Comparison of ENCODE assay signal across 17 cellular contexts in the genomic region with DNA sequence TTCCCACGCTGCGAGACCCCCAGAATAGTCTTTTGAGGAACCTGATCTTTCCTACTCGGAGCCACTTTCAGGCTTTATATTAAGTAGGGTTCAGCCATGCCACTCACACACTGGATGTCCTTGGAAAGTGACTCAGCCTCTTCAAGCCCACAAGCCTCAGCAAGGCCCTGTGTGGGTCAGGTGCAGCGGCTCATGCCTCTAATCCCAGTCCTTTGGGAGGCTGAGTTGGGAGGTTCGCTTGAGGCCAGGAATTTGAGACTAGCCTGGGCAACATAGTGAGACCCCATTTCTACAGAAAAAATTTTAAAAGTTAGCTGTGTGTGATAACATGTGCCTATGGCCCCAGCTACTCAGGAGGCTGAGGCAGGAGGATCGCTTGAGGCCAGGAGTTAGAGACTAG.
"Had no signal": no experiment of that assay in that cellular context is flagged by ENCODE, and none has a peak within 500 bp of the region (broad histone marks: within the 10 kb centered on the region; RNA-seq: fewer than 3 reads in every experiment).

No MANE protein-coding gene starts in this region.

- H3K27ac ChIP-seq: cardiac muscle cell, heart right ventricle, lower lobe of right lung, spleen, upper lobe of right lung had no signal

- DNase-seq: activated CD4-positive, alpha-beta memory T cell treated with anti-CD3 and anti-CD28 coated beads for 36 hours; activated CD4-positive, alpha-beta T cell treated with anti-CD3 and anti-CD28 coated beads for 48 hours; activated effector memory CD4-positive, alpha-beta T cell treated with Interleukin-2 at 50 U/mL for 16 hours; activated naive CD4-positive, alpha-beta T cell treated with anti-CD3 and anti-CD28 coated beads, Interleukin-2, amount 10 ng/mL, durations not matched to agents 7 days and 5 days; activated T-cell treated with anti-CD3 and anti-CD28 coated beads, Interleukin-2, amount 50 U/mL, for 72 hours; cortex of kidney; heart right ventricle; lower lobe of right lung; naive thymus-derived CD8-positive, alpha-beta T cell; retina; spleen; stimulated activated CD4-positive, alpha-beta T cell treated with anti-CD3 and anti-CD28 coated beads, Interleukin-4, amount 100 ng/mL, for 1 hour; stimulated activated naive CD8-positive, alpha-beta T cell treated with anti-CD3 and anti-CD28 coated beads, Interleukin-15, Interleukin-2, amounts not matched to agents 100 U/mL and 50 U/mL, for 24 hours; T-helper 9 cell; upper lobe of right lung had no signal

- H3K36me3 ChIP-seq: cardiac muscle cell, heart right ventricle, lower lobe of right lung, spleen, upper lobe of right lung had no signal

- ATAC-seq: activated T-cell treated with anti-CD3 and anti-CD28 coated beads, Interleukin-2, amount 50 U/mL, for 72 hours; heart right ventricle; lower lobe of right lung; naive thymus-derived CD8-positive, alpha-beta T cell; stimulated activated naive CD8-positive, alpha-beta T cell treated with anti-CD3 and anti-CD28 coated beads, Interleukin-15, Interleukin-2, amounts not matched to agents 100 U/mL and 50 U/mL, for 24 hours; upper lobe of right lung had no signal

- H3K4me1 ChIP-seq: lower lobe of right lung, upper lobe of right lung had no signal

- H3K27me3 ChIP-seq: cardiac muscle cell, heart right ventricle, spleen, upper lobe of right lung had no signal

- H3K9me3 ChIP-seq: heart right ventricle, lower lobe of right lung, spleen, upper lobe of right lung had no signal

- FAIRE-seq: keratinocyte had no signal

- H3K4me3 ChIP-seq: cardiac muscle cell, heart right ventricle, lower lobe of right lung, spleen, upper lobe of right lung had no signal
